ENCODE assay signal across 27 cellular contexts in the genomic region with DNA sequence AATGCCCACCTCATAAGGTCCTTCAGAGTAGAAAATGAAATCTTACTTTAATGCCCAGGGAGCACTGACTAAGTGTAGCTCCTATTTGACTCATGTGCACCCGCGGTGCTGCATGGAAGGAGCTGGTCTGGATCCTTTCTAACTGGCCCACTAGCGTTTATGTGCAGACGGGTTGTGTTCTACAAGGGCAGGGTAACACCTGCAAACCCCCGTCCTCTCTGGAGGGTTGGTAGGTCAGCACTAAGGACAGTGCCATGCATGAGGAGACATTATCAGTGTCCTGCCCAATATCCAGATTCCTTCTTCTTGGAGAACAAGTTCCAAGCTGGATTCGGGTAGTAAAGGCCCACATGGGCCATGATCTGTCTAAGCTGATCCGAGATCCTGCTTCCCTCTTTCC.
A peak's percentile ranks its signal among the peaks of the same experiment; 100 is the strongest.
DNase-seq lines count a peak whose midpoint lies in the region; ATAC-seq, FAIRE-seq and TF ChIP-seq lines count a peak whose summit lies in the region.
"Had no signal": no experiment of that assay in that cellular context is flagged by ENCODE, and none has a peak within 500 bp of the region (broad histone marks: within the 10 kb centered on the region; RNA-seq: fewer than 3 reads in every experiment).

No MANE protein-coding gene starts in this region.

- TF ChIP-seq CTCF in GM23338 (conservative IDR thresholded peaks at IDR 0.05; ENCODE audit: low read depth in 2 of 2) (no peak), coronary artery (IDR thresholded peaks at IDR 0.05) (no peak)

- no peaks in the 10 kb centered on the region for H3K36me3 Mint-ChIP-seq in GM23338 (ENCODE audit: low read depth)
- no peaks in the 10 kb centered on the region for H3K36me3 Mint-ChIP-seq in CD8-positive, alpha-beta memory T cell
- H3K36me3 Mint-ChIP-seq: CD8-positive, alpha-beta T cell; IgD-negative memory B cell had no signal

- no peak for ATAC-seq in GM23338
- ATAC-seq in HG03280 (IDR thresholded peaks at IDR 0.05; ENCODE audit: unreplicated experiment) = no peak
- ATAC-seq: CD8-positive, alpha-beta T cell had no signal

- H3K4me2 ChIP-seq in GM23338 = no peak overlapping the region

- no peak overlapping the region for H3K27ac ChIP-seq in GM23338 (ENCODE audit: low read depth)
- H3K27ac ChIP-seq in coronary artery = no peak overlapping the region
- no peak overlapping the region for H3K27ac ChIP-seq in CD8-positive, alpha-beta memory T cell (ENCODE audit: low read depth, low read length)
- H3K27ac ChIP-seq: C4-2B, SK-N-MC had no signal

- FAIRE-seq in HTR-8/SVneo (lab: Jason Lieb, UNC) = peak; percentile 9
- FAIRE-seq: GM12892, RCC 7860 had no signal

- H3K9me3 ChIP-seq in CD8-positive, alpha-beta memory T cell (ENCODE audit: low read length) = no peaks in the 10 kb centered on the region

- CTCF ChIA-PET in CD8-positive, alpha-beta memory T cell (lab: Charles Lee) = no interaction called here

- H3K27ac Mint-ChIP-seq in GM23338 = no peak overlapping the region
- no peak overlapping the region for H3K27ac Mint-ChIP-seq in CD8-positive, alpha-beta memory T cell
- H3K27ac Mint-ChIP-seq: B cell; CD8-positive, alpha-beta T cell; IgD-negative memory B cell had no signal

- peaks cover 5% of the 10 kb centered on the region for H3K27me3 Mint-ChIP-seq in GM23338 (ENCODE audit: insufficient read depth, low read depth, poor library complexity)
- H3K27me3 Mint-ChIP-seq in CD8-positive, alpha-beta memory T cell = peaks cover 10 to 33% of the 10 kb centered on the region in 2 donors

- intact Hi-C loops in posterior vena cava (cut with DNase I) = loop anchor here in 1 of 2 donors (5.0 kb wide), 1 partner anchor 436 kb away; no protein-coding TSS in a partner anchor

- H2AFZ ChIP-seq in GM23338 = no peak overlapping the region

- peaks cover 2% of the 10 kb centered on the region; the same call in 1 of the 3 replicates for H3K9me3 Mint-ChIP-seq in GM23338
- no peaks in the 10 kb centered on the region for H3K9me3 Mint-ChIP-seq in CD8-positive, alpha-beta memory T cell
- H3K9me3 Mint-ChIP-seq: CD8-positive, alpha-beta T cell had no signal

- no peaks in the 10 kb centered on the region for H3K79me2 ChIP-seq in GM23338 (replicated peaks; ENCODE audit: insufficient read depth)

- H3K9me2 ChIP-seq in GM23338 (ENCODE audit: insufficient read depth) = no peaks in the 10 kb centered on the region

- DNase-seq in GM23338 (ENCODE audit: low spot score) (no peak), HTR-8/SVneo (ENCODE audit: insufficient read length, low spot score) (no peak), coronary artery (ENCODE audit: low spot score) (peak; percentile 11), posterior vena cava (ENCODE audit: low spot score) (peak; percentile 46), glomerular visceral epithelial cell (ENCODE audit: extremely low spot score) (no peak)
- DNase-seq in CD8-positive, alpha-beta memory T cell = no peak
- no peak for DNase-seq in activated CD4-positive, CD25-positive, alpha-beta regulatory T cell treated with anti-CD3 and anti-CD28 coated beads, Interleukin-2, amount 50 U/mL, for 72 hours
- DNase-seq: CD8-positive, alpha-beta T cell; DMS79 treated with DMSO at 0.1 percent for 48 hours; GF-D8; NCI-H1092; NCI-H1417 treated with DMSO at 0.1 percent for 48 hours; NCI-H1694 treated with DMSO at 0.1 percent for 48 hours; NCI-H2081 treated with DMSO at 0.1 percent for 48 hours; NCI-H2171; NCI-H226; NCI-H510A; NCI-H69; OCI-M1; SIG-M5 had no signal

- H3F3A ChIP-seq in GM23338 (replicated peaks; ENCODE audit: low read depth) = no peaks in the 10 kb centered on the region

- no peak overlapping the region for H3K4me3 Mint-ChIP-seq in GM23338
- no peak overlapping the region for H3K4me3 Mint-ChIP-seq in CD8-positive, alpha-beta memory T cell
- H3K4me3 Mint-ChIP-seq: B cell; CD8-positive, alpha-beta T cell; IgD-negative memory B cell had no signal

- no peaks in the 10 kb centered on the region for H3K4me1 Mint-ChIP-seq in GM23338
- no peaks in the 10 kb centered on the region for H3K4me1 Mint-ChIP-seq in CD8-positive, alpha-beta memory T cell
- H3K4me1 Mint-ChIP-seq: B cell, IgD-negative memory B cell had no signal

- H3K36me3 ChIP-seq in GM23338 (ENCODE audit: insufficient read depth) = no peaks in the 10 kb centered on the region
- H3K36me3 ChIP-seq in CD8-positive, alpha-beta memory T cell (ENCODE audit: insufficient read depth, low read length) = no peaks in the 10 kb centered on the region

- H3K4me3 ChIP-seq in GM23338 = no peak overlapping the region
- no peak overlapping the region for H3K4me3 ChIP-seq in coronary artery
- H3K4me3 ChIP-seq in CD8-positive, alpha-beta memory T cell (ENCODE audit: low read length) = no peak overlapping the region
- H3K4me3 ChIP-seq: SK-N-MC had no signal

- no peaks in the 10 kb centered on the region for H4K20me1 ChIP-seq in GM23338 (replicated peaks; ENCODE audit: insufficient read depth)

- POLR2A ChIA-PET in CD8-positive, alpha-beta memory T cell (lab: Charles Lee) = no interaction called here

- no peaks in the 10 kb centered on the region for H3K27me3 ChIP-seq in GM23338 (ENCODE audit: insufficient read depth)
- H3K27me3 ChIP-seq in CD8-positive, alpha-beta memory T cell (ENCODE audit: insufficient read depth, low read length, poor library complexity, severe bottlenecking) = no peaks in the 10 kb centered on the region

- H3K4me1 ChIP-seq in GM23338 (ENCODE audit: insufficient read depth) = no peaks in the 10 kb centered on the region
- H3K4me1 ChIP-seq in CD8-positive, alpha-beta memory T cell (ENCODE audit: insufficient read depth, low read length) = no peaks in the 10 kb centered on the region

TF ChIP-seq in GM23338, 12 proteins besides CTCF, POLR2A, EP300 and RAD21:
- TF ChIP-seq, protein P1, sequence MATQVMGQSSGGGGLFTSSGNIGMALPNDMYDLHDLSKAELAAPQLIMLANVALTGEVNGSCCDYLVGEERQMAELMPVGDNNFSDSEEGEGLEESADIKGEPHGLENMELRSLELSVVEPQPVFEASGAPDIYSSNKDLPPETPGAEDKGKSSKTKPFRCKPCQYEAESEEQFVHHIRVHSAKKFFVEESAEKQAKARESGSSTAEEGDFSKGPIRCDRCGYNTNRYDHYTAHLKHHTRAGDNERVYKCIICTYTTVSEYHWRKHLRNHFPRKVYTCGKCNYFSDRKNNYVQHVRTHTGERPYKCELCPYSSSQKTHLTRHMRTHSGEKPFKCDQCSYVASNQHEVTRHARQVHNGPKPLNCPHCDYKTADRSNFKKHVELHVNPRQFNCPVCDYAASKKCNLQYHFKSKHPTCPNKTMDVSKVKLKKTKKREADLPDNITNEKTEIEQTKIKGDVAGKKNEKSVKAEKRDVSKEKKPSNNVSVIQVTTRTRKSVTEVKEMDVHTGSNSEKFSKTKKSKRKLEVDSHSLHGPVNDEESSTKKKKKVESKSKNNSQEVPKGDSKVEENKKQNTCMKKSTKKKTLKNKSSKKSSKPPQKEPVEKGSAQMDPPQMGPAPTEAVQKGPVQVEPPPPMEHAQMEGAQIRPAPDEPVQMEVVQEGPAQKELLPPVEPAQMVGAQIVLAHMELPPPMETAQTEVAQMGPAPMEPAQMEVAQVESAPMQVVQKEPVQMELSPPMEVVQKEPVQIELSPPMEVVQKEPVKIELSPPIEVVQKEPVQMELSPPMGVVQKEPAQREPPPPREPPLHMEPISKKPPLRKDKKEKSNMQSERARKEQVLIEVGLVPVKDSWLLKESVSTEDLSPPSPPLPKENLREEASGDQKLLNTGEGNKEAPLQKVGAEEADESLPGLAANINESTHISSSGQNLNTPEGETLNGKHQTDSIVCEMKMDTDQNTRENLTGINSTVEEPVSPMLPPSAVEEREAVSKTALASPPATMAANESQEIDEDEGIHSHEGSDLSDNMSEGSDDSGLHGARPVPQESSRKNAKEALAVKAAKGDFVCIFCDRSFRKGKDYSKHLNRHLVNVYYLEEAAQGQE (IDR thresholded peaks at IDR 0.05; ENCODE audit: unreplicated experiment) = peak; percentile 51
- TF ChIP-seq EZH2phosphoT487 (IDR thresholded peaks at IDR 0.05; ENCODE audit: unreplicated experiment) = no peak
TF ChIP-seq in GM23338: peak in this region for 1.

Comparison
In these comparisons a context has a peak if more than half of its experiments do, and no peak if none do; other contexts are left out.
1. DNase-seq: peak in coronary artery (single experiment) and posterior vena cava (single experiment); none in GM23338 (single experiment), HTR-8/SVneo (single experiment), glomerular visceral epithelial cell (single experiment), CD8-positive, alpha-beta memory T cell (0 of 5) and activated CD4-positive, CD25-positive, alpha-beta regulatory T cell treated with anti-CD3 and anti-CD28 coated beads, Interleukin-2, amount 50 U/mL, for 72 hours (single experiment).